1 cellular context compared by ENCODE assay signal in genomic region chr14:101918125-101918989, GRCh38.
TF ChIP-seq lines count a peak whose summit lies in the region.

No MANE protein-coding gene starts in this region.

TF ChIP-seq in K562, 482 proteins besides CTCF, POLR2A, EP300 and RAD21:
- TF ChIP-seq, protein P1, sequence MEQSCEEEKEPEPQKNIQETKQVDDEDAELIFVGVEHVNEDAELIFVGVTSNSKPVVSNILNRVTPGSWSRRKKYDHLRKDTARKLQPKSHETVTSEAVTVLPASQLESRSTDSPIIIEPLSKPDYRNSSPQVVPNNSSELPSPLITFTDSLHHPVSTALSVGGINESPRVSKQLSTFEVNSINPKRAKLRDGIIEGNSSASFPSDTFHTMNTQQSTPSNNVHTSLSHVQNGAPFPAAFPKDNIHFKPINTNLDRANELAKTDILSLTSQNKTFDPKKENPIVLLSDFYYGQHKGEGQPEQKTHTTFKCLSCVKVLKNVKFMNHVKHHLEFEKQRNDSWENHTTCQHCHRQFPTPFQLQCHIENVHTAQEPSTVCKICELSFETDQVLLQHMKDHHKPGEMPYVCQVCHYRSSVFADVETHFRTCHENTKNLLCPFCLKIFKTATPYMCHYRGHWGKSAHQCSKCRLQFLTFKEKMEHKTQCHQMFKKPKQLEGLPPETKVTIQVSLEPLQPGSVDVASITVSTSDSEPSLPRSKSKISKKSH (CRISPR knock-in tag; IDR thresholded peaks at IDR 0.05) = no peak
- no peak for TF ChIP-seq BRCA1 (IDR thresholded peaks at IDR 0.05)
- no peak for TF ChIP-seq BRCA1 (CRISPR knock-in tag; IDR thresholded peaks at IDR 0.05)
- TF ChIP-seq, protein P2, sequence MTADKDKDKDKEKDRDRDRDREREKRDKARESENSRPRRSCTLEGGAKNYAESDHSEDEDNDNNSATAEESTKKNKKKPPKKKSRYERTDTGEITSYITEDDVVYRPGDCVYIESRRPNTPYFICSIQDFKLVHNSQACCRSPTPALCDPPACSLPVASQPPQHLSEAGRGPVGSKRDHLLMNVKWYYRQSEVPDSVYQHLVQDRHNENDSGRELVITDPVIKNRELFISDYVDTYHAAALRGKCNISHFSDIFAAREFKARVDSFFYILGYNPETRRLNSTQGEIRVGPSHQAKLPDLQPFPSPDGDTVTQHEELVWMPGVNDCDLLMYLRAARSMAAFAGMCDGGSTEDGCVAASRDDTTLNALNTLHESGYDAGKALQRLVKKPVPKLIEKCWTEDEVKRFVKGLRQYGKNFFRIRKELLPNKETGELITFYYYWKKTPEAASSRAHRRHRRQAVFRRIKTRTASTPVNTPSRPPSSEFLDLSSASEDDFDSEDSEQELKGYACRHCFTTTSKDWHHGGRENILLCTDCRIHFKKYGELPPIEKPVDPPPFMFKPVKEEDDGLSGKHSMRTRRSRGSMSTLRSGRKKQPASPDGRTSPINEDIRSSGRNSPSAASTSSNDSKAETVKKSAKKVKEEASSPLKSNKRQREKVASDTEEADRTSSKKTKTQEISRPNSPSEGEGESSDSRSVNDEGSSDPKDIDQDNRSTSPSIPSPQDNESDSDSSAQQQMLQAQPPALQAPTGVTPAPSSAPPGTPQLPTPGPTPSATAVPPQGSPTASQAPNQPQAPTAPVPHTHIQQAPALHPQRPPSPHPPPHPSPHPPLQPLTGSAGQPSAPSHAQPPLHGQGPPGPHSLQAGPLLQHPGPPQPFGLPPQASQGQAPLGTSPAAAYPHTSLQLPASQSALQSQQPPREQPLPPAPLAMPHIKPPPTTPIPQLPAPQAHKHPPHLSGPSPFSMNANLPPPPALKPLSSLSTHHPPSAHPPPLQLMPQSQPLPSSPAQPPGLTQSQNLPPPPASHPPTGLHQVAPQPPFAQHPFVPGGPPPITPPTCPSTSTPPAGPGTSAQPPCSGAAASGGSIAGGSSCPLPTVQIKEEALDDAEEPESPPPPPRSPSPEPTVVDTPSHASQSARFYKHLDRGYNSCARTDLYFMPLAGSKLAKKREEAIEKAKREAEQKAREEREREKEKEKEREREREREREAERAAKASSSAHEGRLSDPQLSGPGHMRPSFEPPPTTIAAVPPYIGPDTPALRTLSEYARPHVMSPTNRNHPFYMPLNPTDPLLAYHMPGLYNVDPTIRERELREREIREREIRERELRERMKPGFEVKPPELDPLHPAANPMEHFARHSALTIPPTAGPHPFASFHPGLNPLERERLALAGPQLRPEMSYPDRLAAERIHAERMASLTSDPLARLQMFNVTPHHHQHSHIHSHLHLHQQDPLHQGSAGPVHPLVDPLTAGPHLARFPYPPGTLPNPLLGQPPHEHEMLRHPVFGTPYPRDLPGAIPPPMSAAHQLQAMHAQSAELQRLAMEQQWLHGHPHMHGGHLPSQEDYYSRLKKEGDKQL (CRISPR knock-in tag; IDR thresholded peaks at IDR 0.05; ENCODE audit: borderline replicate concordance) = no peak
- no peak for TF ChIP-seq BHLHE40 (IDR thresholded peaks at IDR 0.05; ENCODE audit: low read length)
- no peak for TF ChIP-seq RREB1 (CRISPR knock-in tag; IDR thresholded peaks at IDR 0.05)
- TF ChIP-seq, protein P3, sequence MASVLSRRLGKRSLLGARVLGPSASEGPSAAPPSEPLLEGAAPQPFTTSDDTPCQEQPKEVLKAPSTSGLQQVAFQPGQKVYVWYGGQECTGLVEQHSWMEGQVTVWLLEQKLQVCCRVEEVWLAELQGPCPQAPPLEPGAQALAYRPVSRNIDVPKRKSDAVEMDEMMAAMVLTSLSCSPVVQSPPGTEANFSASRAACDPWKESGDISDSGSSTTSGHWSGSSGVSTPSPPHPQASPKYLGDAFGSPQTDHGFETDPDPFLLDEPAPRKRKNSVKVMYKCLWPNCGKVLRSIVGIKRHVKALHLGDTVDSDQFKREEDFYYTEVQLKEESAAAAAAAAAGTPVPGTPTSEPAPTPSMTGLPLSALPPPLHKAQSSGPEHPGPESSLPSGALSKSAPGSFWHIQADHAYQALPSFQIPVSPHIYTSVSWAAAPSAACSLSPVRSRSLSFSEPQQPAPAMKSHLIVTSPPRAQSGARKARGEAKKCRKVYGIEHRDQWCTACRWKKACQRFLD (CRISPR knock-in tag; IDR thresholded peaks at IDR 0.05) = no peak
- TF ChIP-seq, protein P4, sequence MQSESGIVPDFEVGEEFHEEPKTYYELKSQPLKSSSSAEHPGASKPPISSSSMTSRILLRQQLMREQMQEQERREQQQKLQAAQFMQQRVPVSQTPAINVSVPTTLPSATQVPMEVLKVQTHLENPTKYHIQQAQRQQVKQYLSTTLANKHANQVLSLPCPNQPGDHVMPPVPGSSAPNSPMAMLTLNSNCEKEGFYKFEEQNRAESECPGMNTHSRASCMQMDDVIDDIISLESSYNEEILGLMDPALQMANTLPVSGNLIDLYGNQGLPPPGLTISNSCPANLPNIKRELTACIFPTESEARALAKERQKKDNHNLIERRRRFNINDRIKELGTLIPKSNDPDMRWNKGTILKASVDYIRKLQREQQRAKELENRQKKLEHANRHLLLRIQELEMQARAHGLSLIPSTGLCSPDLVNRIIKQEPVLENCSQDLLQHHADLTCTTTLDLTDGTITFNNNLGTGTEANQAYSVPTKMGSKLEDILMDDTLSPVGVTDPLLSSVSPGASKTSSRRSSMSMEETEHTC (IDR thresholded peaks at IDR 0.05) = no peak
- no peak for TF ChIP-seq RBFOX2 (IDR thresholded peaks at IDR 0.05; ENCODE audit: low read depth, low read length)
- TF ChIP-seq ZNF239 (CRISPR knock-in tag; IDR thresholded peaks at IDR 0.05) = no peak
- TF ChIP-seq, protein P5, sequence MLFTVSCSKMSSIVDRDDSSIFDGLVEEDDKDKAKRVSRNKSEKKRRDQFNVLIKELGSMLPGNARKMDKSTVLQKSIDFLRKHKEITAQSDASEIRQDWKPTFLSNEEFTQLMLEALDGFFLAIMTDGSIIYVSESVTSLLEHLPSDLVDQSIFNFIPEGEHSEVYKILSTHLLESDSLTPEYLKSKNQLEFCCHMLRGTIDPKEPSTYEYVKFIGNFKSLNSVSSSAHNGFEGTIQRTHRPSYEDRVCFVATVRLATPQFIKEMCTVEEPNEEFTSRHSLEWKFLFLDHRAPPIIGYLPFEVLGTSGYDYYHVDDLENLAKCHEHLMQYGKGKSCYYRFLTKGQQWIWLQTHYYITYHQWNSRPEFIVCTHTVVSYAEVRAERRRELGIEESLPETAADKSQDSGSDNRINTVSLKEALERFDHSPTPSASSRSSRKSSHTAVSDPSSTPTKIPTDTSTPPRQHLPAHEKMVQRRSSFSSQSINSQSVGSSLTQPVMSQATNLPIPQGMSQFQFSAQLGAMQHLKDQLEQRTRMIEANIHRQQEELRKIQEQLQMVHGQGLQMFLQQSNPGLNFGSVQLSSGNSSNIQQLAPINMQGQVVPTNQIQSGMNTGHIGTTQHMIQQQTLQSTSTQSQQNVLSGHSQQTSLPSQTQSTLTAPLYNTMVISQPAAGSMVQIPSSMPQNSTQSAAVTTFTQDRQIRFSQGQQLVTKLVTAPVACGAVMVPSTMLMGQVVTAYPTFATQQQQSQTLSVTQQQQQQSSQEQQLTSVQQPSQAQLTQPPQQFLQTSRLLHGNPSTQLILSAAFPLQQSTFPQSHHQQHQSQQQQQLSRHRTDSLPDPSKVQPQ (CRISPR knock-in tag; IDR thresholded peaks at IDR 0.05; ENCODE audit: borderline replicate concordance) = no peak
- no peak for TF ChIP-seq ZNF699 (CRISPR knock-in tag; IDR thresholded peaks at IDR 0.05; ENCODE audit: insufficient replicate concordance)
